8 cellular contexts compared by ENCODE assay signal in genomic region chr10:92592761-92593552, GRCh38. TPM values are rescaled to one million over a fixed set of nuclear protein-coding genes. Genes with fewer than 3 reads are reported as not detected.
DNase-seq lines count a peak whose midpoint lies in the region; ATAC-seq and TF ChIP-seq lines count a peak whose summit lies in the region.

TSS of gene KIF11 (plus strand) at chr10:92593130. CDS start at chr10:92593376, 246 bp downstream.

- CTCF ChIA-PET in activated CD4-positive, alpha-beta T cell treated with anti-CD3 and anti-CD28 coated beads for 36 hours (lab: Charles Lee), result interaction anchor here (0.6 to 1.5 kb wide), 4 partner anchors 9 to 76 kb away, joined by 3 to 5 read pairs (median 3); partner anchors contain the start of gene IDE

- peak; percentile 69 for ATAC-seq in HG03439 (IDR thresholded peaks at IDR 0.05; ENCODE audit: unreplicated experiment)
- peak; percentile 84 for ATAC-seq in activated CD4-positive, alpha-beta T cell treated with anti-CD3 and anti-CD28 coated beads for 36 hours

- intact Hi-C loops in activated CD4-positive, alpha-beta T cell treated with anti-CD3 and anti-CD28 coated beads for 36 hours (cut with DNase I, micrococcal nuclease), result loop anchor here (2.0 to 10.0 kb wide), 10 partner anchors 76 to 1398 kb away; partner anchors contain the start of genes CEP55 (in 2 of the 2), EXOC6 (in 1 of the 2), FRA10AC1 (in 1 of the 2) and MYOF (in 1 of the 2)

- DNase-seq in AML-193 (lab: John Stamatoyannopoulos, UW) (peak; percentile 93), NCI-H524 (lab: John Stamatoyannopoulos, UW) (peak; percentile 60 to 88), choroid plexus epithelial cell (ENCODE audit: low read depth) (peak; percentile 98), kidney glomerular epithelial cell (lab: John Stamatoyannopoulos, UW) (peak; percentile 89)
- DNase-seq in activated CD4-positive, alpha-beta T cell treated with anti-CD3 and anti-CD28 coated beads for 36 hours, result peak; percentile 99
- DNase-seq in stimulated activated CD4-positive, alpha-beta T cell treated with anti-CD3 and anti-CD28 coated beads, Interleukin-1b, Interleukin-23, amount 100 ng/mL, for 1 hour (ENCODE audit: low read depth in 2 of 2), result peak; percentile 83 to 95

- TF ChIP-seq POLR2A in GM19193 (IDR thresholded peaks at IDR 0.05; ENCODE audit: extremely low read depth, insufficient read depth, insufficient read length), result peak; percentile 92

- H3K4me3 Mint-ChIP-seq in activated CD4-positive, alpha-beta T cell treated with anti-CD3 and anti-CD28 coated beads for 36 hours, result peak within 1 kb of the TSS; percentile 94

- no peaks in the 10 kb centered on the region for H3K9me3 Mint-ChIP-seq in activated CD4-positive, alpha-beta T cell treated with anti-CD3 and anti-CD28 coated beads for 36 hours (ENCODE audit: low read depth)

- peaks cover 18% of the 10 kb centered on the region for H3K36me3 Mint-ChIP-seq in activated CD4-positive, alpha-beta T cell treated with anti-CD3 and anti-CD28 coated beads for 36 hours (ENCODE audit: low read depth)

- peak within 1 kb of the TSS; percentile 97 for H3K27ac Mint-ChIP-seq in activated CD4-positive, alpha-beta T cell treated with anti-CD3 and anti-CD28 coated beads for 36 hours

- peaks cover 37% of the 10 kb centered on the region for H3K4me1 Mint-ChIP-seq in activated CD4-positive, alpha-beta T cell treated with anti-CD3 and anti-CD28 coated beads for 36 hours

- no peaks in the 10 kb centered on the region for H3K27me3 Mint-ChIP-seq in activated CD4-positive, alpha-beta T cell treated with anti-CD3 and anti-CD28 coated beads for 36 hours

- TF ChIP-seq CTCF in choroid plexus epithelial cell (conservative IDR thresholded peaks at IDR 0.05; ENCODE audit: low read depth, low read length), result no peak

- peak within 1 kb of the TSS; percentile 84 for H3K4me3 ChIP-seq in choroid plexus epithelial cell (ENCODE audit: low read depth, low read length)

- POLR2A ChIA-PET in activated CD4-positive, alpha-beta T cell treated with anti-CD3 and anti-CD28 coated beads for 36 hours (lab: Charles Lee), result interaction anchor here (0.5 kb wide), 1 partner anchor 88 kb away, joined by 3 read pairs; no protein-coding TSS in a partner anchor

RNA-seq across cellular contexts. Expression of gene KIF11, which starts in this region (rescaled TPM):
- 10 to 100 TPM; 59.1 to 59.3 TPM for total RNA-seq in activated CD4-positive, alpha-beta T cell treated with anti-CD3 and anti-CD28 coated beads for 36 hours

Comparison
In these comparisons a context has a peak if more than half of its experiments do, and no peak if none do; other contexts are left out.
1. Peak in every context shown above with its lines: DNase-seq, ATAC-seq and H3K4me3 ChIP-seq.